8 cellular contexts compared by ENCODE assay signal in genomic region chr14:77302926-77303325, GRCh38. TPM values are rescaled to one million over a fixed set of nuclear protein-coding genes. Genes with fewer than 3 reads are reported as not detected.
DNase-seq lines count a peak whose midpoint lies in the region; ATAC-seq and TF ChIP-seq lines count a peak whose summit lies in the region.

No MANE protein-coding gene starts in this region.

- DNase-seq in ELR (ENCODE audit: low read depth) (peak; percentile 91), NCI-H69 (lab: John Stamatoyannopoulos, UW) (peak; percentile 53), brain microvascular endothelial cell (peak; percentile 67), gastrocnemius medialis (no peak), thyroid gland (no peak), SHP77 treated with DMSO at 0.1 percent for 48 hours (lab: John Stamatoyannopoulos, UW) (no peak), germinal center (ENCODE audit: low spot score) (no peak)

- H3K4me3 ChIP-seq in brain microvascular endothelial cell (ENCODE audit: low read depth, low read length): no peak overlapping the region
- H3K4me3 ChIP-seq in gastrocnemius medialis: no peak overlapping the region
- H3K4me3 ChIP-seq in thyroid gland (replicated peaks in 1 of 3): no peak overlapping the region

- peak overlapping the region; percentile 90 for H3K27ac ChIP-seq in brain microvascular endothelial cell
- peak overlapping the region; percentile 89 to 97 (median 96) for H3K27ac ChIP-seq in gastrocnemius medialis
- no peak overlapping the region for H3K27ac ChIP-seq in thyroid gland

- TF ChIP-seq POLR2A in gastrocnemius medialis (IDR thresholded peaks at IDR 0.05) (no peak), thyroid gland (IDR thresholded peaks at IDR 0.05) (no peak)

- H3K4me1 ChIP-seq in gastrocnemius medialis (peaks cover 64 to 70% of the 10 kb centered on the region in 2 donors), thyroid gland (no peaks in the 10 kb centered on the region)

- intact Hi-C loops in gastrocnemius medialis (cut with DNase I; ENCODE audit: low total_unique reads) (loop anchor here (5.0 kb wide), 4 partner anchors 74 to 431 kb away; partner anchors contain the start of genes AHSA1, SAMD15, TMED8 and VIPAS39), thyroid gland (cut with DNase I) (no loop called here)

- H3K27me3 ChIP-seq in brain microvascular endothelial cell (replicated peaks) (no peaks in the 10 kb centered on the region), gastrocnemius medialis (no peaks in the 10 kb centered on the region), thyroid gland (no peaks in the 10 kb centered on the region)

- TF ChIP-seq CTCF in brain microvascular endothelial cell (IDR thresholded peaks at IDR 0.05; ENCODE audit: low read depth, low read length, missing control alignments) (no peak), gastrocnemius medialis (IDR thresholded peaks at IDR 0.05 in 4 of 5, conservative IDR thresholded peaks at IDR 0.05 in 1 of 5) (no peak), thyroid gland (IDR thresholded peaks at IDR 0.05) (no peak)

- ATAC-seq in gastrocnemius medialis (peak; percentile 31 to 44), GM21786 (IDR thresholded peaks at IDR 0.05; ENCODE audit: unreplicated experiment) (no peak)

- no peaks in the 10 kb centered on the region for H3K36me3 ChIP-seq in brain microvascular endothelial cell (replicated peaks)
- H3K36me3 ChIP-seq in gastrocnemius medialis: peaks cover 0 to 18% of the 10 kb centered on the region in 2 donors
- peaks cover 0 to 21% of the 10 kb centered on the region in 2 donors for H3K36me3 ChIP-seq in thyroid gland

- H3K9me3 ChIP-seq in gastrocnemius medialis: no peaks in the 10 kb centered on the region
- no peaks in the 10 kb centered on the region for H3K9me3 ChIP-seq in thyroid gland

- in situ Hi-C loops in brain microvascular endothelial cell (cut with HindIII; ENCODE audit: low pct_ligation_motif_present, low sequenced_read_pairs): no loop called here
- in situ Hi-C loops in gastrocnemius medialis (cut with MboI; ENCODE audit: low sequenced_read_pairs in 4 of 4): no loop called here

- 93 to 94% methylated on average over 5 of the region's 5 CpGs for WGBS in thyroid gland, 2 donors

RNA-seq across cellular contexts. Expression of gene POMT2, which starts 17.8 kb away (rescaled TPM):
- total RNA-seq in gastrocnemius medialis (10 to 100 TPM; 27.0 to 33.2 (median 28.9) TPM), thyroid gland (10 to 100 TPM; 19.1 to 36.4 (median 25.7) TPM)

RNA-seq across cellular contexts. Expression of gene GSTZ1, which starts 17.9 kb away (rescaled TPM):
- total RNA-seq in gastrocnemius medialis (10 to 100 TPM; 35.9 to 49.7 (median 36.6) TPM), thyroid gland (10 to 100 TPM; 18.0 to 50.1 (median 35.6) TPM)

RNA-seq across cellular contexts. Expression of gene NGB, which starts 31.9 kb away (rescaled TPM):
- total RNA-seq in gastrocnemius medialis (not detected), thyroid gland (not detected)

Comparison
In these comparisons a context has a peak if more than half of its experiments do, and no peak if none do; other contexts are left out.
1. DNase-seq: peak in ELR (single experiment), NCI-H69 (single experiment) and brain microvascular endothelial cell (single experiment); none in gastrocnemius medialis (0 of 2), thyroid gland (0 of 2), SHP77 treated with DMSO at 0.1 percent for 48 hours (single experiment) and germinal center (single experiment).
2. H3K27ac ChIP-seq: peak in brain microvascular endothelial cell (single experiment) and gastrocnemius medialis (4 of 4); none in thyroid gland (0 of 3).